19 cellular contexts compared by ENCODE assay signal in the genomic region with DNA sequence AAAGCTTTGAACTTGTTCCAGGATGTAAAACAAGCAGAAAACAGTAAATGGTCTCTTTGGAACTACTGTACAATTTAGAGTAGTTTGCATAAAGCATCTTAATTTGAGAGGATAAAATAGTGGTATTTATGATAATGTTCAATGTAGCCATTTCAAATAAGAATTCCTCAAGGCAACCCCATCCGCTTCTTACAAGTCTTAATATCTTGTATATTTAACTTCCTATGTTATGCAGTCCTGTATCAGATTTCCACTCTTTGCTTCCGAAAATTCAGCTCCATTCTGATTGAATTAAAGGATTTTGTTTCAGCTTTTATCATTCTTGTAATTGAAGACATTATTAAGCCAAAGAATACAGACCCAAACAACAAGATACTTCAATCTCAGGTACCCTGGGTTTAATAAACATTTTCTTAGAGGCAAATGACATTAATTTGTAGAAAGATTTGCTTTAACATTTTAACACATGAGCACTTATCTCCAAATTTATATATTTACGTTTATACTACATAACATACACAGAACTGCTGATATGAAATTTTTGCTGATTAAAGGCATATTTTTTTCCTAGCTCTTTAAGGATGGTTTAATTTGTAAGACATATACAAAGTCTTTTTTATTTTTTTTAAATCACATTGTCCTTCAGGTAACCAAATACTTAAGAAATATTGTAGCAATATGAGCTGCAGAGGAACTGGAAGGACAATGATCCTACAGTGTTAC.
"Had no signal": no experiment of that assay in that cellular context is flagged by ENCODE, and none has a peak within 500 bp of the region (broad histone marks: within the 10 kb centered on the region; RNA-seq: fewer than 3 reads in every experiment).

No MANE protein-coding gene starts in this region.

- H3K27me3 Mint-ChIP-seq: activated naive CD8-positive, alpha-beta T cell treated with anti-CD3 and anti-CD28 coated beads, Interleukin-2, amount 10 ng/mL, durations not matched to agents 7 days and 5 days; dendritic cell treated with granulocyte-macrophage colony-stimulating factor and Interleukin-4, amounts not matched to agents 40 ng/mL and 50 ng/mL, for 4 days; naive thymus-derived CD8-positive, alpha-beta T cell; type B pancreatic cell had no signal

- H3K4me3 Mint-ChIP-seq: activated naive CD8-positive, alpha-beta T cell treated with anti-CD3 and anti-CD28 coated beads, Interleukin-2, amount 10 ng/mL, durations not matched to agents 7 days and 5 days; activated T-helper 1 cell treated with anti-CD3 and anti-CD28 coated beads, Interleukin-12 subunit alpha, Interleukin-12 subunit beta, Interleukin-2, Interleukin-4 antibody, amounts not matched to agents 30 ng/mL and 10 ng/mL and 1 ng/mL, durations not matched to agents 14 hours and 24 hours and 36 hours; dendritic cell treated with granulocyte-macrophage colony-stimulating factor and Interleukin-4, amounts not matched to agents 40 ng/mL and 50 ng/mL, for 4 days; immature natural killer cell; naive thymus-derived CD8-positive, alpha-beta T cell; T-helper 2 cell treated with Interferon-gamma antibody and Interleukin-4, amounts not matched to agents 5 μg/mL and 100 μg/mL, for 36 hours; type B pancreatic cell had no signal

- H3K27ac Mint-ChIP-seq: activated naive CD8-positive, alpha-beta T cell treated with anti-CD3 and anti-CD28 coated beads, Interleukin-2, amount 10 ng/mL, durations not matched to agents 7 days and 5 days; activated T-helper 1 cell treated with anti-CD3 and anti-CD28 coated beads, Interleukin-12 subunit alpha, Interleukin-12 subunit beta, Interleukin-2, Interleukin-4 antibody, amounts not matched to agents 30 ng/mL and 10 ng/mL and 1 ng/mL, durations not matched to agents 14 hours and 24 hours and 36 hours; dendritic cell treated with granulocyte-macrophage colony-stimulating factor and Interleukin-4, amounts not matched to agents 40 ng/mL and 50 ng/mL, for 4 days; immature natural killer cell; naive thymus-derived CD8-positive, alpha-beta T cell; T-helper 2 cell treated with Interferon-gamma antibody and Interleukin-4, amounts not matched to agents 5 μg/mL and 100 μg/mL, for 36 hours had no signal

- H3K4me1 Mint-ChIP-seq: activated naive CD8-positive, alpha-beta T cell treated with anti-CD3 and anti-CD28 coated beads, Interleukin-2, amount 10 ng/mL, durations not matched to agents 7 days and 5 days; immature natural killer cell had no signal

- H3K9me3 Mint-ChIP-seq: activated naive CD8-positive, alpha-beta T cell treated with anti-CD3 and anti-CD28 coated beads, Interleukin-2, amount 10 ng/mL, durations not matched to agents 7 days and 5 days; activated T-helper 1 cell treated with anti-CD3 and anti-CD28 coated beads, Interleukin-12 subunit alpha, Interleukin-12 subunit beta, Interleukin-2, Interleukin-4 antibody, amounts not matched to agents 30 ng/mL and 10 ng/mL and 1 ng/mL, durations not matched to agents 14 hours and 24 hours and 36 hours; dendritic cell treated with granulocyte-macrophage colony-stimulating factor and Interleukin-4, amounts not matched to agents 40 ng/mL and 50 ng/mL, for 4 days; immature natural killer cell; naive thymus-derived CD8-positive, alpha-beta T cell; T-helper 2 cell treated with Interferon-gamma antibody and Interleukin-4, amounts not matched to agents 5 μg/mL and 100 μg/mL, for 36 hours had no signal

- FAIRE-seq: bronchial epithelial cell had no signal

- H3K4me3 ChIP-seq: skin epidermis had no signal

- ATAC-seq: activated CD4-positive, CD25-positive, alpha-beta regulatory T cell treated with anti-CD3 and anti-CD28 coated beads, Interleukin-2, amount 50 U/mL, for 24 hours; naive thymus-derived CD8-positive, alpha-beta T cell had no signal

- DNase-seq: activated CD4-positive, alpha-beta T cell treated with anti-CD3 and anti-CD28 coated beads, Interleukin-2, amount 50 U/mL, for 1 hour; activated CD8-positive, alpha-beta memory T cell treated with anti-CD3 and anti-CD28 coated beads for 24 hours; activated naive CD8-positive, alpha-beta T cell treated with anti-CD3 and anti-CD28 coated beads, Interleukin-2, amount 10 ng/mL, durations not matched to agents 7 days and 5 days; aorta; effector memory CD4-positive, alpha-beta T cell; foreskin melanocyte; head of caudate nucleus; immature natural killer cell; naive thymus-derived CD8-positive, alpha-beta T cell; stimulated activated CD4-positive, alpha-beta T cell treated with anti-CD3 and anti-CD28 coated beads, Interleukin-4, amount 100 ng/mL, for 24 hours; stimulated activated naive CD4-positive, alpha-beta T cell treated with Interleukin-2 at 50 U/mL for 16 hours; substantia nigra had no signal
